8 cellular contexts compared by ENCODE assay signal in the genomic region with DNA sequence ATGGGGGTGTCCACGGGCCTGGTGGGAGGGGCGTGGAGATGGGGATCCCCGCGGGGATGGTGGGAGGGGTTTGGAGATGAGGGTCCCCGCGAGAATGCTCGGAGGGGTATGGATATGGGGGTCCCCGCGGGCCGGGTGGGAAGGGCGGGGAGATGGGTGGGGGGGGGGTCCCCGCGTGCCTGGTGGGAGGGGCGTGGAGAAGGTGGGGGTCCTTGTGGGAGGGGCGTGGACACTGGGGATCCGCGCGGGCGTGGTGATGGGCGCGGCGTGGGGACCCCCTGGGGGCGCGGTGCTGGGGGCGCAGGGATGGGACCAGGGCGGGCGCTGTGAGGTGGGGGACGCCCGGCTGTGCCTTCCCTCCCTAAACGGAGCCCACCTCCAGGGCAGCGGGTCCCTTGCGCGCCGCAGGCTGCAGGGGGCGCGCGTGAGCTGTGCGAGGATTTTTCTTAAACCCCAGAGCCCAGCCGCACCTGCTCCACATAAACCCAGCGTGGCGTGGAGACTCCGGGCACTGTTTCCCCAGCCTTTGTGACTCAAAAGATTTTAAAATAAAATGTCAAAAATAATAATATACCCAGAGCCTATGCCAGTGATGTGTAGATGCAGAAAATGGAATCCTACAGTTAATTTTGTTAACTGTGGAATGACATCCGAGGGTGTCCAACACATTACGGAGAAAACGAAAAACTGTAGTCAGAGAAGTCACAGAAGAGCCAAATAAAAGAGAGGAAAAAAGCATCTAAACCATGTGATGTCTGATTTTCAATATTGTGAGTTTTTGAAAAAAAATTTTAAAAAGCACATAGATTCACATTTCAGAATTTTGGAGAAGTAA. TPM values are rescaled to one million over a fixed set of nuclear protein-coding genes. Genes with fewer than 3 reads are reported as not detected.
DNase-seq lines count a peak whose midpoint lies in the region; ATAC-seq, FAIRE-seq and TF ChIP-seq lines count a peak whose summit lies in the region.

No MANE protein-coding gene starts in this region.

- peaks cover 4% of the 10 kb centered on the region; the same call in 2 of the 3 replicates for H3K9me3 ChIP-seq in A549

- CTCF ChIA-PET in A549 (lab: Yijun Ruan, JAX), result no interaction called here

- H3K4me2 ChIP-seq in A549, result peak overlapping the region; percentile 77

- intact Hi-C loops in activated CD4-positive, alpha-beta T cell treated with anti-CD3 and anti-CD28 coated beads, Interleukin-2, amount 10 ng/mL, durations not matched to agents 24 days and 14 days (cut with micrococcal nuclease), result loop anchor here (1.0 to 5.0 kb wide), 11 partner anchors 14 to 1243 kb away; partner anchors contain the start of genes AKAP17A, GTPBP6, P2RY8 and SLC25A6

- FAIRE-seq in A549 (lab: Jason Lieb, UNC), result no peak
- peak; percentile 86 for FAIRE-seq in GM19239 (lab: Jason Lieb, UNC)

- H3K4me3 Mint-ChIP-seq in activated CD4-positive, alpha-beta T cell treated with anti-CD3 and anti-CD28 coated beads, Interleukin-2, amount 10 ng/mL, durations not matched to agents 24 days and 14 days, result peak overlapping the region; percentile 69

- TF ChIP-seq POLR2A in A549 (IDR thresholded peaks at IDR 0.05; ENCODE audit: low read length), result no peak

- peaks cover 10% of the 10 kb centered on the region for H3K9me3 Mint-ChIP-seq in activated CD4-positive, alpha-beta T cell treated with anti-CD3 and anti-CD28 coated beads, Interleukin-2, amount 10 ng/mL, durations not matched to agents 24 days and 14 days

- ATAC-seq in A549 (peak; percentile 54 to 78), HG03460 (IDR thresholded peaks at IDR 0.05; ENCODE audit: unreplicated experiment) (peak; percentile 41)

- TF ChIP-seq CTCF in A549 (IDR thresholded peaks at IDR 0.05), result peak; percentile 96

- WGBS in A549 (ENCODE audit: missing lambda C conversion rate), result 12% methylated on average over 17 of the region's 45 CpGs

- peak overlapping the region; percentile 67 for H3K27ac Mint-ChIP-seq in activated CD4-positive, alpha-beta T cell treated with anti-CD3 and anti-CD28 coated beads, Interleukin-2, amount 10 ng/mL, durations not matched to agents 24 days and 14 days

- H3K4me1 Mint-ChIP-seq in activated CD4-positive, alpha-beta T cell treated with anti-CD3 and anti-CD28 coated beads, Interleukin-2, amount 10 ng/mL, durations not matched to agents 24 days and 14 days, result peaks cover 16% of the 10 kb centered on the region

- H3K4me3 ChIP-seq in A549, result peak overlapping the region; percentile 81

- POLR2A ChIA-PET in A549 (lab: Yijun Ruan, JAX), result no interaction called here

- peak overlapping the region; percentile 62 to 84; a peak in 5 of 6 replicates for H3K27ac ChIP-seq in A549

- DNase-seq in A549 (ENCODE audit: low read depth in 1 of 2, low spot score in 1 of 2) (peak; percentile 83 to 89), GM19239 (ENCODE audit: insufficient read length, low spot score) (peak; percentile 67), middle frontal gyrus (ENCODE audit: extremely low spot score, low spot score) (peak; percentile 67), NCI-H524 (lab: John Stamatoyannopoulos, UW) (no peak)
- peak; percentile 97 for DNase-seq in activated CD4-positive, alpha-beta T cell treated with anti-CD3 and anti-CD28 coated beads, Interleukin-2, amount 10 ng/mL, durations not matched to agents 24 days and 14 days
- DNase-seq in effector CD4-positive, alpha-beta T cell, result peak; percentile 87
- DNase-seq in stimulated activated CD8-positive, alpha-beta memory T cell treated with anti-CD3 and anti-CD28 coated beads, Interleukin-4, amount 100 ng/mL, for 4 hours (ENCODE audit: low read depth in 2 of 2, low spot score in 1 of 2), result peak; percentile 76 to 88

- TF ChIP-seq RAD21 in A549 (conservative IDR thresholded peaks at IDR 0.05 in 1 of 2, IDR thresholded peaks at IDR 0.05 in 1 of 2), result peak; percentile 91 to 98

- H3K27me3 Mint-ChIP-seq in activated CD4-positive, alpha-beta T cell treated with anti-CD3 and anti-CD28 coated beads, Interleukin-2, amount 10 ng/mL, durations not matched to agents 24 days and 14 days, result no peaks in the 10 kb centered on the region

- H3K36me3 Mint-ChIP-seq in activated CD4-positive, alpha-beta T cell treated with anti-CD3 and anti-CD28 coated beads, Interleukin-2, amount 10 ng/mL, durations not matched to agents 24 days and 14 days (ENCODE audit: low read depth), result peaks cover 13% of the 10 kb centered on the region

- peaks cover 13% of the 10 kb centered on the region; the same call in 2 of the 3 replicates for H3K4me1 ChIP-seq in A549

- no peak for TF ChIP-seq EP300 in A549 (IDR thresholded peaks at IDR 0.05)

TF ChIP-seq in A549, 52 proteins besides CTCF, POLR2A, EP300 and RAD21:
- TF ChIP-seq RARB (CRISPR knock-in tag; IDR thresholded peaks at IDR 0.05) (no peak), MAX (IDR thresholded peaks at IDR 0.05) (0 out of 2 replicates have a peak, but pooled peaks have one; percentile 19), JUN (IDR thresholded peaks at IDR 0.05) (0 out of 5 replicates have a peak, but pooled peaks of 1 of the 2 experiments have one; percentile 18), SMC3 (IDR thresholded peaks at IDR 0.05) (peak; percentile 93)

RNA-seq across cellular contexts. Expression of gene ASMTL, which starts 1.5 kb away (rescaled TPM):
- polyA plus RNA-seq in A549 (2011; rRNA removed) (15.4 and 15.6 TPM in 2 replicates), A549 (2017; fragmentation: RNase III; extraction: RNeasy Plus Mini Kit Qiagen cat#74134 plus additional on column Dnase treatment) (12.2 to 14.4 TPM (median 12.3 TPM) in 3 replicates)
- 26.6 and 30.8 TPM in 2 replicates for polyA plus RNA-seq in A549 (2012; cell fraction: cytosol; rRNA removed)
- polyA plus RNA-seq in A549 (2012; cell fraction: nucleus; rRNA removed), result 39.8 and 40.3 TPM in 2 replicates
- 14.7 and 16.7 TPM in 2 replicates for polyA minus RNA-seq in A549 (2011; rRNA and poly(A)+ RNA removed)
- total RNA-seq in activated CD4-positive, alpha-beta T cell treated with anti-CD3 and anti-CD28 coated beads, Interleukin-2, amount 10 ng/mL, durations not matched to agents 24 days and 14 days, result 44.5 and 46.6 TPM in 2 replicates

Comparison
In these comparisons a context has a peak if more than half of its experiments do, and no peak if none do; other contexts are left out.
1. DNase-seq: peak in A549 (2 of 2), GM19239 (single experiment), activated CD4-positive, alpha-beta T cell treated with anti-CD3 and anti-CD28 coated beads, Interleukin-2, amount 10 ng/mL, durations not matched to agents 24 days and 14 days (single experiment), effector CD4-positive, alpha-beta T cell (single experiment), middle frontal gyrus (single experiment) and stimulated activated CD8-positive, alpha-beta memory T cell treated with anti-CD3 and anti-CD28 coated beads, Interleukin-4, amount 100 ng/mL, for 4 hours (2 of 2); none in NCI-H524 (0 of 2).